In the genomic region with DNA sequence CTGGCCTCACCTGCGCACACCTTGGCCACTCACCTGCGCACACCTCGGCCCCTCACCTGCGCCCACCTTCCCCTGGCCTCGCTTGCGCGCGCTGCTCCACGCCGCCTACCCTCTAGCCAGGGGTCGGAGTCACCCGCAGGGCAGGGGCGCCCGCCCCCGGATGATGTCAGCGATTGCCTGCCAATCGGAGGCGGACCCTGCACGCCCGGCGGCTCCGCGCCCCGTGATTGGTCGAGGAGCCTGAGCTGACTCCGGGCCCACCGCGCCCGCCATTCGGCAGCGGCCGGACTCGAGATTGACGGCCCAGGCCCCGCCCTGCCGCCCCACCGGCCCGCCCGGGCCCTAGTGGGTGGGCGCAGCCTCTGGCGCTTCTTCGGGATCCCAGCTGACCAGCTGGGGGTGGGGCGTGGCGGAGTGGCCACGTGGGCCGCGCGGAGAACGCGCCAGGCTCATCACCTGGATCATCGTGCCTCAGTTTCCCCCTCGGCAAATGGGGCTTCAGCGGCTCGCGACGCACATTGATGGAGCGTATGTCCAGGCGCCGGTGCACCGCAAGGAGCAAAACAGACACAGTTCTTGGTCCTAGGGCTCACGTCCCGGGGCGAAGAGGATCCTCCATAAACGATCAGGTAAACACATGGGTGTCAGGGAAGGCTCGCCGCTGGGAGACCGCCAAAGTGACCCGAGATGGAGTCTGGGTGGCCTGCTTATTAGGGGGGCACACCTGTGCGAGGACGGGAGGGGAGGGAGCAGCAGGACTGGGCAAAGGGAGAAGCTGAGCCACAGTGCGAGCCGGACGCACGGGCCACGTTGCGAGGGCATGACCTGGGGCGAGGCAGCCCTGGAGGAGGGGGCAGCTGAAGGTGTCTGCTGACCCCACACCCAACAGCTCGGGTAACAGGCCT, we compare ENCODE assay signal across 1 cellular context.
A peak's percentile ranks its signal among the peaks of the same experiment; 100 is the strongest.
TF ChIP-seq lines count a peak whose summit lies in the region.

A gene with protein sequence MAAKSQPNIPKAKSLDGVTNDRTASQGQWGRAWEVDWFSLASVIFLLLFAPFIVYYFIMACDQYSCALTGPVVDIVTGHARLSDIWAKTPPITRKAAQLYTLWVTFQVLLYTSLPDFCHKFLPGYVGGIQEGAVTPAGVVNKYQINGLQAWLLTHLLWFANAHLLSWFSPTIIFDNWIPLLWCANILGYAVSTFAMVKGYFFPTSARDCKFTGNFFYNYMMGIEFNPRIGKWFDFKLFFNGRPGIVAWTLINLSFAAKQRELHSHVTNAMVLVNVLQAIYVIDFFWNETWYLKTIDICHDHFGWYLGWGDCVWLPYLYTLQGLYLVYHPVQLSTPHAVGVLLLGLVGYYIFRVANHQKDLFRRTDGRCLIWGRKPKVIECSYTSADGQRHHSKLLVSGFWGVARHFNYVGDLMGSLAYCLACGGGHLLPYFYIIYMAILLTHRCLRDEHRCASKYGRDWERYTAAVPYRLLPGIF (minus strand): TSS at position 137 of the 905 bp plus-strand sequence. CDS start 3,441 bp downstream, outside the sequence.

TF ChIP-seq in H1, 55 proteins besides CTCF, POLR2A, EP300 and RAD21 (continues in another document):
- TF ChIP-seq HDAC2 (IDR thresholded peaks at IDR 0.05; ENCODE audit: borderline replicate concordance in 1 of 2, low read depth in 2 of 2, low read length in 2 of 2) (peak in 1 of 2 experiments; percentile 76; a peak in 3 of 4 replicates), EZH2 (IDR thresholded peaks at IDR 0.05; ENCODE audit: low read depth, low read length, severe bottlenecking) (no peak), KDM5A (IDR thresholded peaks at IDR 0.05; ENCODE audit: low read length) (no peak), RFX5 (IDR thresholded peaks at IDR 0.05; ENCODE audit: borderline replicate concordance, low read depth, low read length) (no peak), CBX5 (IDR thresholded peaks at IDR 0.05; ENCODE audit: low read depth, low read length) (no peak), EGR1 (IDR thresholded peaks at IDR 0.05; ENCODE audit: borderline replicate concordance, low read depth, low read length) (peak; percentile 73; the same call in 1 of the 2 replicates), PHF8 (conservative IDR thresholded peaks at IDR 0.05; ENCODE audit: low read depth, low read length) (peak; percentile 67; the same call in 1 of the 2 replicates), GABPA (IDR thresholded peaks at IDR 0.05; ENCODE audit: borderline replicate concordance, insufficient read depth, low read length) (no peak), CREB1 (IDR thresholded peaks at IDR 0.05) (peak; percentile 76; the same call in 1 of the 2 replicates), RBBP5 (IDR thresholded peaks at IDR 0.05; ENCODE audit: borderline replicate concordance, low read depth, low read length) (peak; percentile 39; the same call in 1 of the 2 replicates), CHD1 (IDR thresholded peaks at IDR 0.05; ENCODE audit: low read depth, low read length) (no peak), SIN3A (conservative IDR thresholded peaks at IDR 0.05 in 1 of 2, IDR thresholded peaks at IDR 0.05 in 1 of 2; ENCODE audit: low read depth in 1 of 2, low read length in 2 of 2) (peak; percentile 39 to 87; a peak in 2 of 4 replicates), TBP (IDR thresholded peaks at IDR 0.05; ENCODE audit: low read depth, low read length) (no peak; the same call in 1 of the 2 replicates), SRF (IDR thresholded peaks at IDR 0.05; ENCODE audit: low read depth, low read length) (no peak), NANOG (IDR thresholded peaks at IDR 0.05; ENCODE audit: insufficient read depth, low read depth, low read length, poor library complexity, severe bottlenecking) (no peak), ZNF274 (IDR thresholded peaks at IDR 0.05; ENCODE audit: borderline replicate concordance, extremely low read depth, low read length) (no peak), SP2 (IDR thresholded peaks at IDR 0.05; ENCODE audit: low read length) (peak; percentile 56), TCF12 (IDR thresholded peaks at IDR 0.05; ENCODE audit: low read depth, low read length) (no peak), CHD2 (IDR thresholded peaks at IDR 0.05; ENCODE audit: low read length) (no peak; the same call in 1 of the 2 replicates), RNF2 (IDR thresholded peaks at IDR 0.05; ENCODE audit: borderline replicate concordance, low read depth, low read length, missing control alignments, poor library complexity, severe bottlenecking) (no peak), SP1 (IDR thresholded peaks at IDR 0.05; ENCODE audit: low read depth, low read length) (peak; percentile 94), CTBP2 (IDR thresholded peaks at IDR 0.05; ENCODE audit: borderline replicate concordance, insufficient read depth, insufficient read length, low read length) (no peak), SIX5 (IDR thresholded peaks at IDR 0.05; ENCODE audit: low read depth, low read length) (no peak), SAP30 (IDR thresholded peaks at IDR 0.05; ENCODE audit: insufficient read depth, insufficient replicate concordance, low read length) (peak; percentile 81), NRF1 (IDR thresholded peaks at IDR 0.05; ENCODE audit: low read depth, low read length) (no peak), RXRA (IDR thresholded peaks at IDR 0.05; ENCODE audit: insufficient read depth, low read depth, low read length) (no peak), BCL11A (IDR thresholded peaks at IDR 0.05; ENCODE audit: low read depth in 2 of 2, low read length in 2 of 2) (no peak), GTF2F1 (IDR thresholded peaks at IDR 0.05; ENCODE audit: borderline replicate concordance, low read depth, low read length) (no peak), JUN (IDR thresholded peaks at IDR 0.05; ENCODE audit: low read depth, low read length) (no peak), SP4 (IDR thresholded peaks at IDR 0.05; ENCODE audit: low read length) (peak; percentile 87; the same call in 1 of the 2 replicates), KDM4A (IDR thresholded peaks at IDR 0.05; ENCODE audit: low read depth, low read length, severe bottlenecking) (peak; percentile 87), FOSL1 (IDR thresholded peaks at IDR 0.05; ENCODE audit: insufficient read depth, low read depth, low read length) (no peak), SUZ12 (IDR thresholded peaks at IDR 0.05; ENCODE audit: low read length) (0 out of 2 replicates have a peak, but pooled peaks have one; percentile 22), TAF1 (IDR thresholded peaks at IDR 0.05; ENCODE audit: low read depth, low read length) (no peak), POU5F1 (IDR thresholded peaks at IDR 0.05; ENCODE audit: low read depth, low read length) (no peak), HDAC6 (IDR thresholded peaks at IDR 0.05; ENCODE audit: low read depth, low read length) (no peak), MAFK (IDR thresholded peaks at IDR 0.05; ENCODE audit: low read depth, low read length) (no peak), ASH2L (IDR thresholded peaks at IDR 0.05; ENCODE audit: low read length) (peak; percentile 93), CBX8 (IDR thresholded peaks at IDR 0.05; ENCODE audit: borderline replicate concordance, low read depth, low read length) (no peak), CEBPB (IDR thresholded peaks at IDR 0.05; ENCODE audit: low read depth, low read length) (no peak), SIRT6 (IDR thresholded peaks at IDR 0.05; ENCODE audit: low read length) (no peak)
- TF ChIP-seq, protein P1, sequence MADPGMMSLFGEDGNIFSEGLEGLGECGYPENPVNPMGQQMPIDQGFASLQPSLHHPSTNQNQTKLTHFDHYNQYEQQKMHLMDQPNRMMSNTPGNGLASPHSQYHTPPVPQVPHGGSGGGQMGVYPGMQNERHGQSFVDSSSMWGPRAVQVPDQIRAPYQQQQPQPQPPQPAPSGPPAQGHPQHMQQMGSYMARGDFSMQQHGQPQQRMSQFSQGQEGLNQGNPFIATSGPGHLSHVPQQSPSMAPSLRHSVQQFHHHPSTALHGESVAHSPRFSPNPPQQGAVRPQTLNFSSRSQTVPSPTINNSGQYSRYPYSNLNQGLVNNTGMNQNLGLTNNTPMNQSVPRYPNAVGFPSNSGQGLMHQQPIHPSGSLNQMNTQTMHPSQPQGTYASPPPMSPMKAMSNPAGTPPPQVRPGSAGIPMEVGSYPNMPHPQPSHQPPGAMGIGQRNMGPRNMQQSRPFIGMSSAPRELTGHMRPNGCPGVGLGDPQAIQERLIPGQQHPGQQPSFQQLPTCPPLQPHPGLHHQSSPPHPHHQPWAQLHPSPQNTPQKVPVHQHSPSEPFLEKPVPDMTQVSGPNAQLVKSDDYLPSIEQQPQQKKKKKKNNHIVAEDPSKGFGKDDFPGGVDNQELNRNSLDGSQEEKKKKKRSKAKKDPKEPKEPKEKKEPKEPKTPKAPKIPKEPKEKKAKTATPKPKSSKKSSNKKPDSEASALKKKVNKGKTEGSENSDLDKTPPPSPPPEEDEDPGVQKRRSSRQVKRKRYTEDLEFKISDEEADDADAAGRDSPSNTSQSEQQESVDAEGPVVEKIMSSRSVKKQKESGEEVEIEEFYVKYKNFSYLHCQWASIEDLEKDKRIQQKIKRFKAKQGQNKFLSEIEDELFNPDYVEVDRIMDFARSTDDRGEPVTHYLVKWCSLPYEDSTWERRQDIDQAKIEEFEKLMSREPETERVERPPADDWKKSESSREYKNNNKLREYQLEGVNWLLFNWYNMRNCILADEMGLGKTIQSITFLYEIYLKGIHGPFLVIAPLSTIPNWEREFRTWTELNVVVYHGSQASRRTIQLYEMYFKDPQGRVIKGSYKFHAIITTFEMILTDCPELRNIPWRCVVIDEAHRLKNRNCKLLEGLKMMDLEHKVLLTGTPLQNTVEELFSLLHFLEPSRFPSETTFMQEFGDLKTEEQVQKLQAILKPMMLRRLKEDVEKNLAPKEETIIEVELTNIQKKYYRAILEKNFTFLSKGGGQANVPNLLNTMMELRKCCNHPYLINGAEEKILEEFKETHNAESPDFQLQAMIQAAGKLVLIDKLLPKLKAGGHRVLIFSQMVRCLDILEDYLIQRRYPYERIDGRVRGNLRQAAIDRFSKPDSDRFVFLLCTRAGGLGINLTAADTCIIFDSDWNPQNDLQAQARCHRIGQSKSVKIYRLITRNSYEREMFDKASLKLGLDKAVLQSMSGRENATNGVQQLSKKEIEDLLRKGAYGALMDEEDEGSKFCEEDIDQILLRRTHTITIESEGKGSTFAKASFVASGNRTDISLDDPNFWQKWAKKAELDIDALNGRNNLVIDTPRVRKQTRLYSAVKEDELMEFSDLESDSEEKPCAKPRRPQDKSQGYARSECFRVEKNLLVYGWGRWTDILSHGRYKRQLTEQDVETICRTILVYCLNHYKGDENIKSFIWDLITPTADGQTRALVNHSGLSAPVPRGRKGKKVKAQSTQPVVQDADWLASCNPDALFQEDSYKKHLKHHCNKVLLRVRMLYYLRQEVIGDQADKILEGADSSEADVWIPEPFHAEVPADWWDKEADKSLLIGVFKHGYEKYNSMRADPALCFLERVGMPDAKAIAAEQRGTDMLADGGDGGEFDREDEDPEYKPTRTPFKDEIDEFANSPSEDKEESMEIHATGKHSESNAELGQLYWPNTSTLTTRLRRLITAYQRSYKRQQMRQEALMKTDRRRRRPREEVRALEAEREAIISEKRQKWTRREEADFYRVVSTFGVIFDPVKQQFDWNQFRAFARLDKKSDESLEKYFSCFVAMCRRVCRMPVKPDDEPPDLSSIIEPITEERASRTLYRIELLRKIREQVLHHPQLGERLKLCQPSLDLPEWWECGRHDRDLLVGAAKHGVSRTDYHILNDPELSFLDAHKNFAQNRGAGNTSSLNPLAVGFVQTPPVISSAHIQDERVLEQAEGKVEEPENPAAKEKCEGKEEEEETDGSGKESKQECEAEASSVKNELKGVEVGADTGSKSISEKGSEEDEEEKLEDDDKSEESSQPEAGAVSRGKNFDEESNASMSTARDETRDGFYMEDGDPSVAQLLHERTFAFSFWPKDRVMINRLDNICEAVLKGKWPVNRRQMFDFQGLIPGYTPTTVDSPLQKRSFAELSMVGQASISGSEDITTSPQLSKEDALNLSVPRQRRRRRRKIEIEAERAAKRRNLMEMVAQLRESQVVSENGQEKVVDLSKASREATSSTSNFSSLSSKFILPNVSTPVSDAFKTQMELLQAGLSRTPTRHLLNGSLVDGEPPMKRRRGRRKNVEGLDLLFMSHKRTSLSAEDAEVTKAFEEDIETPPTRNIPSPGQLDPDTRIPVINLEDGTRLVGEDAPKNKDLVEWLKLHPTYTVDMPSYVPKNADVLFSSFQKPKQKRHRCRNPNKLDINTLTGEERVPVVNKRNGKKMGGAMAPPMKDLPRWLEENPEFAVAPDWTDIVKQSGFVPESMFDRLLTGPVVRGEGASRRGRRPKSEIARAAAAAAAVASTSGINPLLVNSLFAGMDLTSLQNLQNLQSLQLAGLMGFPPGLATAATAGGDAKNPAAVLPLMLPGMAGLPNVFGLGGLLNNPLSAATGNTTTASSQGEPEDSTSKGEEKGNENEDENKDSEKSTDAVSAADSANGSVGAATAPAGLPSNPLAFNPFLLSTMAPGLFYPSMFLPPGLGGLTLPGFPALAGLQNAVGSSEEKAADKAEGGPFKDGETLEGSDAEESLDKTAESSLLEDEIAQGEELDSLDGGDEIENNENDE (IDR thresholded peaks at IDR 0.05; ENCODE audit: insufficient replicate concordance, low read length): no peak
- TF ChIP-seq, protein P2, sequence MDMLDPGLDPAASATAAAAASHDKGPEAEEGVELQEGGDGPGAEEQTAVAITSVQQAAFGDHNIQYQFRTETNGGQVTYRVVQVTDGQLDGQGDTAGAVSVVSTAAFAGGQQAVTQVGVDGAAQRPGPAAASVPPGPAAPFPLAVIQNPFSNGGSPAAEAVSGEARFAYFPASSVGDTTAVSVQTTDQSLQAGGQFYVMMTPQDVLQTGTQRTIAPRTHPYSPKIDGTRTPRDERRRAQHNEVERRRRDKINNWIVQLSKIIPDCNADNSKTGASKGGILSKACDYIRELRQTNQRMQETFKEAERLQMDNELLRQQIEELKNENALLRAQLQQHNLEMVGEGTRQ (IDR thresholded peaks at IDR 0.05; ENCODE audit: low read length): peak; percentile 60; the same call in 1 of the 2 replicates
- TF ChIP-seq, protein P3, sequence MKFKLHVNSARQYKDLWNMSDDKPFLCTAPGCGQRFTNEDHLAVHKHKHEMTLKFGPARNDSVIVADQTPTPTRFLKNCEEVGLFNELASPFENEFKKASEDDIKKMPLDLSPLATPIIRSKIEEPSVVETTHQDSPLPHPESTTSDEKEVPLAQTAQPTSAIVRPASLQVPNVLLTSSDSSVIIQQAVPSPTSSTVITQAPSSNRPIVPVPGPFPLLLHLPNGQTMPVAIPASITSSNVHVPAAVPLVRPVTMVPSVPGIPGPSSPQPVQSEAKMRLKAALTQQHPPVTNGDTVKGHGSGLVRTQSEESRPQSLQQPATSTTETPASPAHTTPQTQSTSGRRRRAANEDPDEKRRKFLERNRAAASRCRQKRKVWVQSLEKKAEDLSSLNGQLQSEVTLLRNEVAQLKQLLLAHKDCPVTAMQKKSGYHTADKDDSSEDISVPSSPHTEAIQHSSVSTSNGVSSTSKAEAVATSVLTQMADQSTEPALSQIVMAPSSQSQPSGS (IDR thresholded peaks at IDR 0.05; ENCODE audit: low read length): no peak
- TF ChIP-seq, protein P4, sequence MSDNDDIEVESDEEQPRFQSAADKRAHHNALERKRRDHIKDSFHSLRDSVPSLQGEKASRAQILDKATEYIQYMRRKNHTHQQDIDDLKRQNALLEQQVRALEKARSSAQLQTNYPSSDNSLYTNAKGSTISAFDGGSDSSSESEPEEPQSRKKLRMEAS (IDR thresholded peaks at IDR 0.05): peak; percentile 83
- TF ChIP-seq, protein P5, sequence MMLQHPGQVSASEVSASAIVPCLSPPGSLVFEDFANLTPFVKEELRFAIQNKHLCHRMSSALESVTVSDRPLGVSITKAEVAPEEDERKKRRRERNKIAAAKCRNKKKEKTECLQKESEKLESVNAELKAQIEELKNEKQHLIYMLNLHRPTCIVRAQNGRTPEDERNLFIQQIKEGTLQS (IDR thresholded peaks at IDR 0.05; ENCODE audit: insufficient read depth, low read depth, low read length): peak; percentile 32; the same call in 1 of the 2 replicates
